In the genomic region with DNA sequence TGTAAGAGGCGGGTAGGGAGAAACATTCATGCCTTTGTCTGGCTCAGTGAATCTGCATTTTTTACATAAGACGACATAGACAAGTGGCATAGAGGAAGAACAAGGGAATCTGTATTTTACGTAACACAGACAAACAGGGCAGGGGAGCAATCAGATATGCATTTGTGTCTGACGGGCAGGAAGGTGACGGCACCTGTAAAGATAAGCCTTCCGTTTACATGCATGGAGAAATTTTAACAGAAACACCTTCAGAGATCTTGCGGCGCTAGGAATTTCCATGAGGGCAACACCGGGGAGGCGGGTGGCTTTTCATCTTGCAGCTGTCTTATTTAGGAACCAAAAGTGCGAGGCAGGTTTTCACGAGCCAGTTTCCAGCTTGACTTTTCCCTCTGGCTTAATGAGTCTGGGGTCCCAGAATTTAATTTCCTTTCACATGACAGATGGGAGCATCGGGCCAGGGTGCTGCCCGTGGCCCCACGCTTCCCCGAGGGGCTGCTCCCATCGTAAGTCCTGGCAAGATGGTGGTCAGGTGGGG, we compare ENCODE assay signal across 32 cellular contexts. TPM values are rescaled to one million over a fixed set of nuclear protein-coding genes. Genes with fewer than 3 reads are reported as not detected.
"Had no signal": no experiment of that assay in that cellular context is flagged by ENCODE, and none has a peak within 500 bp of the region (broad histone marks: within the 10 kb centered on the region; RNA-seq: fewer than 3 reads in every experiment).

No MANE protein-coding gene starts in this region.

- H3K4me1 ChIP-seq: gastroesophageal sphincter, heart left ventricle, left lung, testis, tibial artery, uterus had no signal

- DNase-seq: effector CD8-positive, alpha-beta T cell; endodermal cell; foreskin fibroblast; kidney; left lung; mammary epithelial cell; mesendoderm; naive thymus-derived CD8-positive, alpha-beta T cell; nephron progenitor cell; nucleus accumbens; ovary; stimulated activated CD4-positive, alpha-beta T cell treated with anti-CD3 and anti-CD28 coated beads, Interleukin-2, amount 100 ng/mL, for 24 hours; stimulated activated CD4-positive, alpha-beta T cell treated with anti-CD3 and anti-CD28 coated beads, Interleukin-4, amount 100 ng/mL, for 24 hours; stimulated activated naive CD4-positive, alpha-beta T cell treated with Interleukin-2 at 50 U/mL for 16 hours; substantia nigra; testis; tibial artery; uterus had no signal

- H3K4me1 Mint-ChIP-seq: endodermal cell had no signal

- H3K79me2 ChIP-seq: hepatocyte had no signal

- H3K4me2 ChIP-seq: hepatocyte, smooth muscle cell had no signal

- H3K36me3 ChIP-seq: gastroesophageal sphincter, heart left ventricle, left lung, ovary, uterus had no signal

- H3K27me3 Mint-ChIP-seq: dendritic cell treated with granulocyte-macrophage colony-stimulating factor and Interleukin-4, amounts not matched to agents 40 ng/mL and 50 ng/mL, for 4 days; naive thymus-derived CD8-positive, alpha-beta T cell had no signal

- FAIRE-seq: colon, kidney had no signal

- H3K4me3 ChIP-seq: gastroesophageal sphincter, heart left ventricle, hepatocyte, left lung, ovary, smooth muscle cell, testis, tibial artery, uterus had no signal

- H3K27ac Mint-ChIP-seq: dendritic cell treated with granulocyte-macrophage colony-stimulating factor and Interleukin-4, amounts not matched to agents 40 ng/mL and 50 ng/mL, for 4 days; endodermal cell; naive thymus-derived CD8-positive, alpha-beta T cell; nephron progenitor cell; progenitor cell of endocrine pancreas; stimulated activated effector memory CD8-positive, alpha-beta T cell treated with anti-CD3 and anti-CD28 coated beads, Interleukin-12 subunit alpha, Interleukin-12 subunit beta, amount 100 ng/mL, for 72 hours; type B pancreatic cell had no signal

- H3K9me3 Mint-ChIP-seq: stimulated activated effector memory CD8-positive, alpha-beta T cell treated with anti-CD3 and anti-CD28 coated beads, Interleukin-12 subunit alpha, Interleukin-12 subunit beta, amount 100 ng/mL, for 72 hours had no signal

- H3K27ac ChIP-seq: epithelial cell of prostate, gastroesophageal sphincter, heart left ventricle, hepatocyte, left lung, ovary, testis, tibial artery, uterus had no signal

- H3K9me3 ChIP-seq: ovary, testis, uterus had no signal

- H3K4me3 Mint-ChIP-seq: dendritic cell treated with granulocyte-macrophage colony-stimulating factor and Interleukin-4, amounts not matched to agents 40 ng/mL and 50 ng/mL, for 4 days; endodermal cell; naive thymus-derived CD8-positive, alpha-beta T cell; nephron progenitor cell; stimulated activated effector memory CD8-positive, alpha-beta T cell treated with anti-CD3 and anti-CD28 coated beads, Interleukin-12 subunit alpha, Interleukin-12 subunit beta, amount 100 ng/mL, for 72 hours; type B pancreatic cell had no signal

- H3K27me3 ChIP-seq: gastroesophageal sphincter, hepatocyte, left lung, ovary, testis, tibial artery, uterus had no signal

- ATAC-seq: esophagus mucosa; gastroesophageal sphincter; heart left ventricle; left lung; naive thymus-derived CD8-positive, alpha-beta T cell; sciatic nerve; stimulated activated effector memory CD8-positive, alpha-beta T cell treated with anti-CD3 and anti-CD28 coated beads, Interleukin-12 subunit alpha, Interleukin-12 subunit beta, amount 100 ng/mL, for 72 hours had no signal

- H2AFZ ChIP-seq: hepatocyte had no signal

RNA-seq across cellular contexts. Expression of gene RTP5, which starts 42.6 kb away (rescaled TPM):
- total RNA-seq: endodermal cell; esophagus mucosa; gastroesophageal sphincter; heart left ventricle; hepatocyte; mammary epithelial cell; naive thymus-derived CD8-positive, alpha-beta T cell; progenitor cell of endocrine pancreas; sciatic nerve; smooth muscle cell had no signal
- polyA plus RNA-seq: heart left ventricle; hepatocyte; mammary epithelial cell; naive thymus-derived CD8-positive, alpha-beta T cell; ovary; smooth muscle cell had no signal

RNA-seq across cellular contexts. Expression of gene PDCD1, which starts 53.4 kb away (rescaled TPM):
- total RNA-seq: cerebellum, hepatocyte, mammary epithelial cell, myocyte, progenitor cell of endocrine pancreas, smooth muscle cell had no signal
- polyA plus RNA-seq: mammary epithelial cell, smooth muscle cell had no signal
